24 cellular contexts compared by ENCODE assay signal in the genomic region with DNA sequence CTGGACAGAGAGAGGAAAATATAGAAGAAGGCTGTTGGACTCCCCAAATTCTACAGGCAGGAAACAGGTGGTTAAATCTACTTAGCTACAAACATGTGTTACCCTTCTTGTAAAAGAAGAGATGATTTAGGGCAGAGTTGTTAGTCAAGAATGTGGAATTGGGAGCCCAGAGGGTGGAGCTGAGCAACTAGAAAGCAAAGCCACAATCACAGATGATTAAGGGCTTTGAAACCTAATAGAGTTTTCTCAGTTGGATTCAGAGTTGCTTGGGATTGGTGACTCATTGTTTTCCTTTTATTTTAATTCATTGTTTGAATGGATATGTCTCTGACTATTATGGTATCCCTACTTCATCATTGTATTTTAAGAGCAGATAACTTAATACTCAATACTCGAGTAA. TPM values are rescaled to one million over a fixed set of nuclear protein-coding genes. Genes with fewer than 3 reads are reported as not detected.
DNase-seq lines count a peak whose midpoint lies in the region; ATAC-seq, FAIRE-seq and TF ChIP-seq lines count a peak whose summit lies in the region.
"Had no signal": no experiment of that assay in that cellular context is flagged by ENCODE, and none has a peak within 500 bp of the region (broad histone marks: within the 10 kb centered on the region; RNA-seq: fewer than 3 reads in every experiment).

No MANE protein-coding gene starts in this region.

- H3K27me3 Mint-ChIP-seq in nephron progenitor cell (ENCODE audit: low read depth, poor library complexity): peaks cover 14% of the 10 kb centered on the region
- H3K27me3 Mint-ChIP-seq: CD4-positive, CD25-positive, alpha-beta regulatory T cell had no signal

- no peak overlapping the region for H2AFZ ChIP-seq in mammary epithelial cell (ENCODE audit: low read depth, low read length)

- peaks cover 13% of the 10 kb centered on the region for H3K9me3 Mint-ChIP-seq in nephron progenitor cell

- BruUV-seq in mammary epithelial cell (replicated peaks; lab: Mats Ljungman, UMichigan): no TSS peak

- H3K4me3 ChIP-seq in A549 (no peak overlapping the region), mammary epithelial cell (replicated peaks in 1 of 3; ENCODE audit: insufficient read depth in 1 of 3, low read depth in 2 of 3, low read length in 3 of 3) (no peak overlapping the region)
- H3K4me3 ChIP-seq: SK-N-MC had no signal

- H3K79me2 ChIP-seq in mammary epithelial cell (ENCODE audit: insufficient read depth, low read length): no peaks in the 10 kb centered on the region

- H3K9ac ChIP-seq in mammary epithelial cell (ENCODE audit: insufficient read depth, low read length): no peak overlapping the region

- intact Hi-C loops in mammary epithelial cell (cut with micrococcal nuclease): no loop called here

- TF ChIP-seq RAD21 in A549 (conservative IDR thresholded peaks at IDR 0.05 in 1 of 2, IDR thresholded peaks at IDR 0.05 in 1 of 2): no peak

- no peak overlapping the region for H3K27ac Mint-ChIP-seq in nephron progenitor cell
- H3K27ac Mint-ChIP-seq: CD4-positive, CD25-positive, alpha-beta regulatory T cell; HFFc6 had no signal

- no peak overlapping the region for H3K4me2 ChIP-seq in A549
- no peak overlapping the region for H3K4me2 ChIP-seq in mammary epithelial cell (ENCODE audit: insufficient read depth, low read depth, low read length)

- dilution Hi-C loops in mammary epithelial cell (cut with HindIII; ENCODE audit: low sequenced_read_pairs): no loop called here

- DNase-seq in A549 (ENCODE audit: low read depth in 1 of 2, low spot score in 1 of 2) (no peak), LHCN-M2 (ENCODE audit: low read depth) (peak; percentile 87), mammary epithelial cell (peak; percentile 1), kidney tubule cell (ENCODE audit: low spot score) (peak; percentile 78), nephron progenitor cell (no peak), ecto neural progenitor cell (ENCODE audit: low spot score) (no peak), NCI-H510A (lab: John Stamatoyannopoulos, UW) (no peak)
- DNase-seq: AML-193; CD4-positive, CD25-positive, alpha-beta regulatory T cell; DMS79; GF-D8; HFFc6; IMR-90; Kasumi-1; MV-4-11; NCI-H1436; NCI-H2081; NCI-H2227 treated with DMSO at 0.1 percent for 48 hours; NCI-H526; NK-92 treated with Interleukin-12 subunit alpha and Interleukin-12 subunit beta, amount 100 ng/mL, for 24 hours had no signal

- H3K4me1 ChIP-seq in A549 (no peaks in the 10 kb centered on the region), mammary epithelial cell (ENCODE audit: insufficient read depth, low read length) (no peaks in the 10 kb centered on the region)

- FAIRE-seq in A549 (lab: Jason Lieb, UNC): no peak
- FAIRE-seq: H1 had no signal

- no peak overlapping the region for H3K4me3 Mint-ChIP-seq in nephron progenitor cell
- H3K4me3 Mint-ChIP-seq: CD4-positive, CD25-positive, alpha-beta regulatory T cell; HFFc6 had no signal

- CTCF ChIA-PET in A549 (lab: Yijun Ruan, JAX) (interaction anchor here (0.7 kb wide), 1 partner anchor 508 kb away, joined by 3 read pairs; no protein-coding TSS in a partner anchor), mammary epithelial cell (lab: Charles Lee; ENCODE audit: low non-redundant PET) (no interaction called here)

- ATAC-seq in A549 (no peak), HG02884 (IDR thresholded peaks at IDR 0.05; ENCODE audit: unreplicated experiment) (no peak)
- ATAC-seq: Right ventricle myocardium inferior had no signal

- no peak for TF ChIP-seq POLR2A in A549 (IDR thresholded peaks at IDR 0.05; ENCODE audit: low read length)

- POLR2A ChIA-PET in A549 (lab: Yijun Ruan, JAX): no interaction called here

- no peaks in the 10 kb centered on the region for H3K4me1 Mint-ChIP-seq in nephron progenitor cell
- H3K4me1 Mint-ChIP-seq: CD4-positive, CD25-positive, alpha-beta regulatory T cell had no signal

- TF ChIP-seq CTCF in A549 (IDR thresholded peaks at IDR 0.05) (no peak), mammary epithelial cell (conservative IDR thresholded peaks at IDR 0.05 in 1 of 2, IDR thresholded peaks at IDR 0.05 in 1 of 2; ENCODE audit: extremely low read depth in 1 of 2, insufficient read depth in 1 of 2, low read depth in 1 of 2, low read length in 2 of 2) (no peak), nephron progenitor cell (IDR thresholded peaks at IDR 0.05) (no peak)

- H3K9me3 ChIP-seq in A549: no peaks in the 10 kb centered on the region
- no peaks in the 10 kb centered on the region for H3K9me3 ChIP-seq in mammary epithelial cell (replicated peaks; ENCODE audit: insufficient read depth, low read length)

- H3K27ac ChIP-seq in A549 (no peak overlapping the region), mammary epithelial cell (ENCODE audit: insufficient read depth, low read depth, low read length) (no peak overlapping the region)
- H3K27ac ChIP-seq: SK-N-MC had no signal

- TF ChIP-seq EP300 in A549 (IDR thresholded peaks at IDR 0.05): no peak

- H3K36me3 ChIP-seq in mammary epithelial cell (ENCODE audit: insufficient read depth, low read length): no peaks in the 10 kb centered on the region

- no peaks in the 10 kb centered on the region for H3K27me3 ChIP-seq in mammary epithelial cell (ENCODE audit: insufficient read depth, low read length)

- in situ Hi-C loops in mammary epithelial cell (cut with MboI; ENCODE audit: low sequenced_read_pairs in 2 of 2): no loop called here

- no peaks in the 10 kb centered on the region for H3K36me3 Mint-ChIP-seq in nephron progenitor cell (ENCODE audit: low read depth)
- H3K36me3 Mint-ChIP-seq: CD4-positive, CD25-positive, alpha-beta regulatory T cell had no signal

- WGBS in A549 (ENCODE audit: missing lambda C conversion rate): 0% methylated on average over 1 of the region's 1 CpG
- 43% methylated on average over 1 of the region's 1 CpG for WGBS in mammary epithelial cell (ENCODE audit: low coverage, missing lambda C conversion rate)

- H4K20me1 ChIP-seq in mammary epithelial cell (ENCODE audit: insufficient read depth, low read length): no peaks in the 10 kb centered on the region

TF ChIP-seq in A549, 52 proteins besides CTCF, POLR2A, EP300 and RAD21:
- TF ChIP-seq FOSL2 (IDR thresholded peaks at IDR 0.05) (no peak), FOSL2 (CRISPR knock-in tag; IDR thresholded peaks at IDR 0.05) (peak; percentile 37; the same call in 1 of the 2 replicates), RFX5 (IDR thresholded peaks at IDR 0.05) (no peak)

RNA-seq across cellular contexts. Expression of a gene that starts 6.2 kb away (rescaled TPM):
- not detected in 2 replicates for polyA plus RNA-seq in A549 (2011; rRNA removed)
- polyA plus RNA-seq in A549 (2012; cell fraction: cytosol; rRNA removed): not detected in 2 replicates
- polyA plus RNA-seq in A549 (2012; cell fraction: nucleus; rRNA removed): not detected in 2 replicates
- not detected in 3 replicates for polyA plus RNA-seq in A549 (2017; fragmentation: RNase III; extraction: RNeasy Plus Mini Kit Qiagen cat#74134 plus additional on column Dnase treatment)
- not detected in 2 replicates for polyA minus RNA-seq in A549 (2011; rRNA and poly(A)+ RNA removed)
- total RNA-seq in LHCN-M2 (2014; rRNA removed): 3.6 and 4.2 TPM in 2 replicates
- polyA plus RNA-seq in LHCN-M2 (2012): 2.6 TPM
- total RNA-seq in mammary epithelial cell: not detected
- not detected for polyA plus RNA-seq in mammary epithelial cell
- not detected for polyA minus RNA-seq in mammary epithelial cell
- total RNA-seq: CD4-positive, CD25-positive, alpha-beta regulatory T cell; H1; HFFc6; IMR-90 had no signal
- polyA plus RNA-seq: CD4-positive, CD25-positive, alpha-beta regulatory T cell; H1; IMR-90 had no signal

RNA-seq across cellular contexts. Expression of a gene that starts 11.0 kb away (rescaled TPM):
- not detected in 2 replicates for polyA plus RNA-seq in A549 (2011; rRNA removed)
- not detected in 2 replicates for polyA plus RNA-seq in A549 (2012; cell fraction: cytosol; rRNA removed)
- not detected in 2 replicates for polyA plus RNA-seq in A549 (2012; cell fraction: nucleus; rRNA removed)
- polyA plus RNA-seq in A549 (2017; fragmentation: RNase III; extraction: RNeasy Plus Mini Kit Qiagen cat#74134 plus additional on column Dnase treatment): not detected in 3 replicates
- polyA minus RNA-seq in A549 (2011; rRNA and poly(A)+ RNA removed): not detected in 2 replicates
- not detected in 2 replicates for total RNA-seq in LHCN-M2 (2014; rRNA removed)
- not detected for polyA plus RNA-seq in LHCN-M2 (2012)
- total RNA-seq in mammary epithelial cell: not detected
- not detected for polyA plus RNA-seq in mammary epithelial cell
- polyA minus RNA-seq in mammary epithelial cell: not detected
- total RNA-seq: CD4-positive, CD25-positive, alpha-beta regulatory T cell; H1; HFFc6; IMR-90; Right ventricle myocardium inferior had no signal
- polyA plus RNA-seq: CD4-positive, CD25-positive, alpha-beta regulatory T cell; H1; IMR-90 had no signal

RNA-seq across cellular contexts. Expression of a gene that starts 35.8 kb away (rescaled TPM):
- not detected in 2 replicates for polyA plus RNA-seq in A549 (2011; rRNA removed)
- not detected in 2 replicates for polyA plus RNA-seq in A549 (2012; cell fraction: cytosol; rRNA removed)
- not detected in 2 replicates for polyA plus RNA-seq in A549 (2012; cell fraction: nucleus; rRNA removed)
- not detected in 3 replicates for polyA plus RNA-seq in A549 (2017; fragmentation: RNase III; extraction: RNeasy Plus Mini Kit Qiagen cat#74134 plus additional on column Dnase treatment)
- not detected in 2 replicates for polyA minus RNA-seq in A549 (2011; rRNA and poly(A)+ RNA removed)
- total RNA-seq in LHCN-M2 (2014; rRNA removed): not detected in 2 replicates
- polyA plus RNA-seq in LHCN-M2 (2012): not detected
- not detected for total RNA-seq in mammary epithelial cell
- not detected for polyA plus RNA-seq in mammary epithelial cell
- not detected for polyA minus RNA-seq in mammary epithelial cell
- total RNA-seq: CD4-positive, CD25-positive, alpha-beta regulatory T cell; H1; HFFc6; IMR-90; Right ventricle myocardium inferior had no signal
- polyA plus RNA-seq: CD4-positive, CD25-positive, alpha-beta regulatory T cell; H1; IMR-90 had no signal

Comparison
In these comparisons a context has a peak if more than half of its experiments do, and no peak if none do; other contexts are left out.
1. DNase-seq: peak in LHCN-M2 (single experiment), mammary epithelial cell (single experiment) and kidney tubule cell (single experiment); none in A549 (0 of 2), nephron progenitor cell (single experiment), ecto neural progenitor cell (single experiment) and NCI-H510A (single experiment).